8 cellular contexts compared by ENCODE assay signal in genomic region chrX:149504915-149505651, GRCh38. TPM values are rescaled to one million over a fixed set of nuclear protein-coding genes. Genes with fewer than 3 reads are reported as not detected.
DNase-seq lines count a peak whose midpoint lies in the region; ATAC-seq and TF ChIP-seq lines count a peak whose summit lies in the region.

IDS (minus strand) TSS chrX:149505306; CDS start chrX:149505137, 169 bp downstream.

- H3K36me3 Mint-ChIP-seq in progenitor cell of endocrine pancreas (ENCODE audit: insufficient read depth): peaks cover 3% of the 10 kb centered on the region

- H3K36me3 ChIP-seq in upper lobe of right lung: peaks cover 20% of the 10 kb centered on the region

- H3K27me3 ChIP-seq in upper lobe of right lung: no peaks in the 10 kb centered on the region

- DNase-seq in GM13977 (ENCODE audit: low spot score) (peak; percentile 87), NCI-H1694 (lab: John Stamatoyannopoulos, UW) (peak; percentile 69), amniotic stem cell (lab: John Stamatoyannopoulos, UW) (peak; percentile 42), left cardiac atrium (peak; percentile 93), progenitor cell of endocrine pancreas (ENCODE audit: low spot score, unreplicated experiment) (peak; percentile 65), upper lobe of right lung (peak; percentile 95)

- H3K27ac ChIP-seq in upper lobe of right lung: peak within 1 kb of the TSS; percentile 92

- peak within 1 kb of the TSS; percentile 87 for H3K27ac Mint-ChIP-seq in progenitor cell of endocrine pancreas

- H3K9me3 Mint-ChIP-seq in progenitor cell of endocrine pancreas (ENCODE audit: low read depth): peaks cover 10% of the 10 kb centered on the region

- H3K9me3 ChIP-seq in upper lobe of right lung: no peaks in the 10 kb centered on the region

- intact Hi-C loops in T-helper 1 cell treated with Interleukin-12 subunit alpha and Interleukin-12 subunit beta and Interleukin-4 antibody, amounts not matched to agents 30 ng/mL and 1 ng/mL, for 36 hours (cut with micrococcal nuclease): loop anchor here (1.0 to 10.0 kb wide), 7 partner anchors 22 to 1594 kb away; partner anchors contain the start of genes CD99L2, EOLA2, FMR1 and MAMLD1
- intact Hi-C loops in left cardiac atrium (cut with DNase I) (no loop called here), upper lobe of right lung (cut with DNase I) (no loop called here)

- H3K27me3 Mint-ChIP-seq in progenitor cell of endocrine pancreas: peaks cover 4% of the 10 kb centered on the region

- peak within 1 kb of the TSS; percentile 72 for H3K4me3 Mint-ChIP-seq in progenitor cell of endocrine pancreas (ENCODE audit: low read depth)

- no peak for TF ChIP-seq CTCF in GM13977 (IDR thresholded peaks at IDR 0.05; ENCODE audit: extremely low read depth, insufficient read depth, missing control alignments)
- no peak for TF ChIP-seq CTCF in progenitor cell of endocrine pancreas (IDR thresholded peaks at IDR 0.05; ENCODE audit: unreplicated experiment)
- no peak for TF ChIP-seq CTCF in upper lobe of right lung (IDR thresholded peaks at IDR 0.05)

- peak within 1 kb of the TSS; percentile 66 for H3K4me3 ChIP-seq in upper lobe of right lung

- no peaks in the 10 kb centered on the region for H3K4me1 ChIP-seq in upper lobe of right lung

- in situ Hi-C loops in GM13977 (cut with MboI; ENCODE audit: low pct_unique_long_range_greater_than_20kb, low sequenced_read_pairs, unreplicated experiment): no loop called here

- ATAC-seq in HG02852 (IDR thresholded peaks at IDR 0.05; ENCODE audit: unreplicated experiment) (peak; percentile 68), left cardiac atrium (peak; percentile 97 to 98), upper lobe of right lung (peak; percentile 98)

- peaks cover 5% of the 10 kb centered on the region for H3K4me1 Mint-ChIP-seq in progenitor cell of endocrine pancreas (ENCODE audit: low read depth)

RNA-seq across cellular contexts. Expression of gene IDS, which starts in this region (rescaled TPM):
- 93.3 and 96.6 TPM in 2 replicates for total RNA-seq in T-helper 1 cell treated with Interleukin-12 subunit alpha and Interleukin-12 subunit beta and Interleukin-4 antibody, amounts not matched to agents 30 ng/mL and 1 ng/mL, for 36 hours
- total RNA-seq in left cardiac atrium (10 to 100 TPM; 65.9 to 75.6 TPM), progenitor cell of endocrine pancreas (33.9 and 38.0 TPM in 2 replicates), upper lobe of right lung (113 TPM)

Comparison
In these comparisons a context has a peak if more than half of its experiments do, and no peak if none do; other contexts are left out.
1. Peak in every context shown above with its lines: DNase-seq, ATAC-seq, H3K4me3 ChIP-seq and H3K27ac ChIP-seq.
2. DNase-seq: peak in every context shown above with its lines; median percentile 95 in upper lobe of right lung; 93 in left cardiac atrium; 87 in GM13977; 69 in NCI-H1694; 65 in progenitor cell of endocrine pancreas; 42 in amniotic stem cell.